11 cellular contexts compared by ENCODE assay signal in the genomic region with DNA sequence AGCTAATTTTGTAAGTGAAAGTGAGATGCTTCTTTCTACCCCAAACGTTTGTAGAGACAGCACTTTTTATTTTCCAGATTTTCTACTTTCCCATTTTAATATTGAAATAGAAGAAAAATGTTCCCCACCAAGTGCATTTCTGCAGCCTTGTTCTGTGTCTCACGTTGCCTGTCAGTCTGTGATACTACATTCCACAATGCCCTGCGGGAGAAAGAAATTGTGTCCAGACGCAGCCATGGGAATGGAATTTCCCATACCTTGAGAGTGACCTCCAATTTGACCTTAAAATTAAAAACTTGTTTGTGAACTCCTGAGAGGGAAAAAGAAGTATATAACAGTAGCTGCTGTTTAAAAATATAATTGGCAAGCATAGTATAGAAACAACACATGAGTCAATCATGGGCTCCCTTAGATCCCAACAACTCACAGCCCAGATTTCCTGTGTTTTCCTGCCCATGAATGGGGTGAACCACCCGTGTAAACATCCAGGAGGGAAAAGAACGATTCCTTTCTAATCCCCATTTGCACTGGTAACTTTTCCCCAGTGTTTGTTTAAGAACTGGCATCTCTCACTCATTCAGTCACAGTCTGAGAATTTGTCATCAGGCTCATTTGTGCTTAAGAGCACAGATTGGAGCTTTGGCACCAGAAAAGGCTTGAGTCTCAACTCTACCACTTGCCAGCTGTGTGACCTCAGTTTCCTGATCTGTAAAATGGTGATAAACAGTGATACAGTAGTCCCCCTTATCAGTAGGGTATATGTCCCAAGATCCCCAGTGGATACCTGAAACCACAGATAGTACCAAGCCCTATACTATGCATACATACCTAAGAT.
DNase-seq lines count a peak whose midpoint lies in the region; ATAC-seq and TF ChIP-seq lines count a peak whose summit lies in the region.
"Had no signal": no experiment of that assay in that cellular context is flagged by ENCODE, and none has a peak within 500 bp of the region (broad histone marks: within the 10 kb centered on the region; RNA-seq: fewer than 3 reads in every experiment).

No MANE protein-coding gene starts in this region.

- peak overlapping the region; percentile 33 for H3K4me3 Mint-ChIP-seq in osteocyte (ENCODE audit: unreplicated experiment)
- H3K4me3 Mint-ChIP-seq: activated T-helper 17 cell treated with anti-CD3 and anti-CD28 coated beads, Interleukin-2, amount 50 U/mL, for 72 hours had no signal

- DNase-seq in osteocyte (ENCODE audit: extremely low spot score, unreplicated experiment) (no peak), KG1 (lab: John Stamatoyannopoulos, UW) (no peak), A172 (ENCODE audit: low spot score) (no peak), NCI-H774 (lab: John Stamatoyannopoulos, UW) (no peak), LoVo (ENCODE audit: low spot score) (no peak)
- DNase-seq: dorsolateral prefrontal cortex, T-helper 2 cell had no signal

- no peaks in the 10 kb centered on the region for H3K9me3 Mint-ChIP-seq in osteocyte (ENCODE audit: unreplicated experiment)
- H3K9me3 Mint-ChIP-seq: activated T-helper 17 cell treated with anti-CD3 and anti-CD28 coated beads, Interleukin-2, amount 50 U/mL, for 72 hours had no signal

- TF ChIP-seq CTCF in osteocyte (IDR thresholded peaks at IDR 0.05) = no peak

- H3K27ac Mint-ChIP-seq in osteocyte (ENCODE audit: unreplicated experiment) = peak overlapping the region; percentile 80
- H3K27ac Mint-ChIP-seq: activated T-helper 17 cell treated with anti-CD3 and anti-CD28 coated beads, Interleukin-2, amount 50 U/mL, for 72 hours had no signal

- ATAC-seq in GM19351 (IDR thresholded peaks at IDR 0.05; ENCODE audit: unreplicated experiment) (peak; percentile 49), HG02759 (IDR thresholded peaks at IDR 0.05; ENCODE audit: unreplicated experiment) (peak; percentile 29), HG03565 (IDR thresholded peaks at IDR 0.05; ENCODE audit: unreplicated experiment) (peak; percentile 34)
- ATAC-seq: activated T-helper 17 cell treated with anti-CD3 and anti-CD28 coated beads, Interleukin-2, amount 50 U/mL, for 72 hours had no signal

- H3K36me3 Mint-ChIP-seq in osteocyte (ENCODE audit: unreplicated experiment) = no peaks in the 10 kb centered on the region

- peaks cover 29% of the 10 kb centered on the region for H3K4me1 Mint-ChIP-seq in osteocyte (ENCODE audit: unreplicated experiment)
- H3K4me1 Mint-ChIP-seq: activated T-helper 17 cell treated with anti-CD3 and anti-CD28 coated beads, Interleukin-2, amount 50 U/mL, for 72 hours had no signal

- no peaks in the 10 kb centered on the region for H3K27me3 Mint-ChIP-seq in osteocyte (ENCODE audit: unreplicated experiment)
- H3K27me3 Mint-ChIP-seq: activated T-helper 17 cell treated with anti-CD3 and anti-CD28 coated beads, Interleukin-2, amount 50 U/mL, for 72 hours had no signal
